8 cellular contexts compared by ENCODE assay signal in the genomic region with DNA sequence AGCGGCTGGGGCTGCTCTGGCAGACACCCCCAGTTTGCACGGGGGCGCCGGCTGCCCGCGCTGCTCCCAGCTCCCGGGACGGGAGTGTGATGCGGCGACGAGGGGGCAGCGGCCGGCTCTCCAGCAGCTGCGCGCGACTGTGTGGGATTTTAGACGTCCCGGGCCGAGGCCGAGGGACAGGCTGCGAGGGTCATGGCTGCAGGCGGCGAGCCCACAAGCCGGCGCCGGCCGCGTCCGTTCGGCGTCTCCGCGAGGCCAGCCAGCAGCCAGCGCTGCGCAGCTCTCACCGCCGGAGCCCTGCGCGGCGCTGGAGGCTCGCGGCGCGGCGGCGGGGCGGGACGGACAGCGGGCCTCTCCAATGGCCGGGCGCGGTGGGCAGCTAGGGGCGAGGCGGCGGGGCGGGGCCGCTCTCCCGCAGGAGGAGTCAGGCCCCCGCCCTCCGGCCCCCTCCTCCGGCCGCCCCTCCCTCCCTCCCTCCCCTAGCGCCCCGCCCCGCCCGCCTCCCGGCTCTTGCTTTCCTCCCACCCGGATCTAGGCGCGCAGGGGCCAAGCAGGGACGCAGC. TPM values are rescaled to one million over a fixed set of nuclear protein-coding genes. Genes with fewer than 3 reads are reported as not detected.
DNase-seq lines count a peak whose midpoint lies in the region; ATAC-seq, FAIRE-seq and TF ChIP-seq lines count a peak whose summit lies in the region.

A gene (minus strand): TSS at position 285 of the 563 bp plus-strand sequence. CDS start 310 bp downstream, outside the sequence.

- H3K4ac ChIP-seq in mesendoderm (ENCODE audit: low read depth, low read length) = peak within 1 kb of the TSS; percentile 25

- CTCF ChIA-PET in CD4-positive, alpha-beta memory T cell (lab: Charles Lee; ENCODE audit: partially characterized antibody) = interaction anchor here (1.1 kb wide), 1 partner anchor 17 kb away, joined by 3 read pairs; no protein-coding TSS in a partner anchor
- CTCF ChIA-PET in activated CD8-positive, alpha-beta T cell treated with anti-CD3 and anti-CD28 coated beads for 36 hours (lab: Charles Lee) = interaction anchor here (0.8 to 3.6 kb wide), 5 partner anchors 12 to 398 kb away, joined by 3 to 17 read pairs (median 4); no protein-coding TSS in a partner anchor
- CTCF ChIA-PET in endothelial cell of umbilical vein (lab: Charles Lee) = interaction anchor here (0.6 to 9.2 kb wide), 20 partner anchors 13 to 913 kb away, joined by 3 to 122 read pairs (median 4); a partner anchor contains a TSS

- peak within 1 kb of the TSS; percentile 45 for H3K23ac ChIP-seq in mesendoderm (ENCODE audit: low read length)

- peak within 1 kb of the TSS; percentile 62 for H2AFZ ChIP-seq in endothelial cell of umbilical vein (ENCODE audit: low read depth, low read length)

- peaks cover 5% of the 10 kb centered on the region for H3K27me3 ChIP-seq in CD4-positive, alpha-beta memory T cell (ENCODE audit: insufficient read depth, low read length)
- H3K27me3 ChIP-seq in endothelial cell of umbilical vein (ENCODE audit: control insufficient read depth in 2 of 2, insufficient read depth in 2 of 2, low read length in 2 of 2) = no peaks in the 10 kb centered on the region
- H3K27me3 ChIP-seq in mesendoderm (ENCODE audit: insufficient read depth, low read length, poor library complexity) = no peaks in the 10 kb centered on the region

- H3K27ac Mint-ChIP-seq in CD4-positive, alpha-beta memory T cell = peak within 1 kb of the TSS in 1 of 7 donors; percentile 10
- no peak within 1 kb of the TSS for H3K27ac Mint-ChIP-seq in activated CD8-positive, alpha-beta T cell treated with anti-CD3 and anti-CD28 coated beads for 36 hours

- H3K18ac ChIP-seq in mesendoderm (ENCODE audit: low read length) = peak within 1 kb of the TSS; percentile 88

- WGBS in mesendoderm (ENCODE audit: extremely low coverage, insufficient coverage, low lambda C conversion rate) = no CpG with 5 or more reads among the region's 71 CpGs

- POLR2A ChIA-PET in CD4-positive, alpha-beta memory T cell (lab: Charles Lee; ENCODE audit: partially characterized antibody) = no interaction called here
- POLR2A ChIA-PET in activated CD8-positive, alpha-beta T cell treated with anti-CD3 and anti-CD28 coated beads for 36 hours (lab: Charles Lee) = no interaction called here
- POLR2A ChIA-PET in endothelial cell of umbilical vein (lab: Charles Lee) = interaction anchor here (0.7 to 3.0 kb wide), 6 partner anchors 12 to 160 kb away, joined by 3 to 23 read pairs (median 4); no protein-coding TSS in a partner anchor

- no peak within 1 kb of the TSS for H4K8ac ChIP-seq in mesendoderm (ENCODE audit: low read depth, low read length)

- no peak within 1 kb of the TSS for H2AK5ac ChIP-seq in mesendoderm (ENCODE audit: low read length)

- dilution Hi-C loops in endothelial cell of umbilical vein (cut with MboI; ENCODE audit: extremely low pct_ligation_motif_present, low sequenced_read_pairs) = no loop called here

- TF ChIP-seq CTCF in activated CD8-positive, alpha-beta T cell treated with anti-CD3 and anti-CD28 coated beads for 36 hours (IDR thresholded peaks at IDR 0.05) = no peak
- no peak for TF ChIP-seq CTCF in endothelial cell of umbilical vein (IDR thresholded peaks at IDR 0.05; ENCODE audit: extremely low read depth in 1 of 2, insufficient read depth in 1 of 2, low read depth in 1 of 2, low read length in 2 of 2)

- H3K56ac ChIP-seq in mesendoderm (ENCODE audit: low read length) = peak within 1 kb of the TSS; percentile 98

- H3K4me3 ChIP-seq in CD4-positive, alpha-beta memory T cell (ENCODE audit: low read length in 2 of 2) = peak within 1 kb of the TSS; percentile 13 to 55
- peak within 1 kb of the TSS; percentile 75 to 98 (median 95) for H3K4me3 ChIP-seq in endothelial cell of umbilical vein (replicated peaks in 1 of 3; ENCODE audit: insufficient read depth in 1 of 3, low read depth in 1 of 3, low read length in 3 of 3)
- H3K4me3 ChIP-seq in mesendoderm (ENCODE audit: low read length) = peak within 1 kb of the TSS; percentile 67

- no TSS peak for BruUV-seq in endothelial cell of umbilical vein (replicated peaks; lab: Mats Ljungman, UMichigan)

- peaks cover 10% of the 10 kb centered on the region for H3K79me1 ChIP-seq in mesendoderm (ENCODE audit: low read length)

- no peaks in the 10 kb centered on the region for H3K36me3 ChIP-seq in CD4-positive, alpha-beta memory T cell (ENCODE audit: insufficient read depth, low read length)
- H3K36me3 ChIP-seq in endothelial cell of umbilical vein (ENCODE audit: control insufficient read depth in 2 of 2, extremely low read depth in 1 of 2, insufficient read depth in 2 of 2, low read length in 2 of 2) (peaks cover 3 to 5% of the 10 kb centered on the region in 2 experiments), mesendoderm (ENCODE audit: control insufficient read depth, insufficient read depth, low read length) (no peaks in the 10 kb centered on the region)

- peaks cover 49% of the 10 kb centered on the region for H3K79me2 ChIP-seq in endothelial cell of umbilical vein (ENCODE audit: control insufficient read depth, insufficient read depth, low read length)
- peaks cover 36% of the 10 kb centered on the region for H3K79me2 ChIP-seq in mesendoderm (ENCODE audit: control insufficient read depth, insufficient read depth, low read length)

- peak within 1 kb of the TSS; percentile 85 to 97 (median 92) for H3K4me3 Mint-ChIP-seq in CD4-positive, alpha-beta memory T cell
- H3K4me3 Mint-ChIP-seq in activated CD8-positive, alpha-beta T cell treated with anti-CD3 and anti-CD28 coated beads for 36 hours = peak within 1 kb of the TSS; percentile 83

- no peaks in the 10 kb centered on the region for H3K9me3 Mint-ChIP-seq in CD4-positive, alpha-beta memory T cell
- H3K9me3 Mint-ChIP-seq in activated CD8-positive, alpha-beta T cell treated with anti-CD3 and anti-CD28 coated beads for 36 hours = no peaks in the 10 kb centered on the region

- intact Hi-C loops in CD4-positive, alpha-beta memory T cell (cut with micrococcal nuclease) = no loop called here
- intact Hi-C loops in activated CD8-positive, alpha-beta T cell treated with anti-CD3 and anti-CD28 coated beads for 36 hours (cut with micrococcal nuclease) = no loop called here
- intact Hi-C loops in endothelial cell of umbilical vein (cut with micrococcal nuclease) = loop anchor here (1.0 to 2.0 kb wide), 3 partner anchors 16 to 326 kb away; no protein-coding TSS in a partner anchor

- peaks cover 0 to 4% of the 10 kb centered on the region in 2 donors for H3K36me3 Mint-ChIP-seq in CD4-positive, alpha-beta memory T cell
- H3K36me3 Mint-ChIP-seq in activated CD8-positive, alpha-beta T cell treated with anti-CD3 and anti-CD28 coated beads for 36 hours (ENCODE audit: low read depth) = no peaks in the 10 kb centered on the region

- no peaks in the 10 kb centered on the region for H4K20me1 ChIP-seq in endothelial cell of umbilical vein (replicated peaks; ENCODE audit: control insufficient read depth, extremely low read depth, insufficient read depth, low read length)

- H2BK120ac ChIP-seq in mesendoderm (ENCODE audit: low read depth, low read length) = no peak within 1 kb of the TSS

- H4K5ac ChIP-seq in mesendoderm (ENCODE audit: low read length) = no peak within 1 kb of the TSS

- no peak within 1 kb of the TSS for H3K27ac ChIP-seq in CD4-positive, alpha-beta memory T cell (ENCODE audit: low read depth, low read length)
- H3K27ac ChIP-seq in endothelial cell of umbilical vein (ENCODE audit: insufficient read depth, low read depth, low read length) (peak within 1 kb of the TSS; percentile 75), mesendoderm (ENCODE audit: low read depth, low read length) (peak within 1 kb of the TSS; percentile 88)

- H3K4me2 ChIP-seq in endothelial cell of umbilical vein (ENCODE audit: insufficient read depth, low read length) (peak within 1 kb of the TSS; percentile 95), mesendoderm (ENCODE audit: low read length) (peak within 1 kb of the TSS; percentile 94)

- TF ChIP-seq POLR2A in endothelial cell of umbilical vein (IDR thresholded peaks at IDR 0.05; ENCODE audit: low read depth, low read length) = peak; percentile 99

- H3K4me1 Mint-ChIP-seq in CD4-positive, alpha-beta memory T cell = peaks cover 8 to 22% (median 12%) of the 10 kb centered on the region in 4 donors
- peaks cover 10% of the 10 kb centered on the region for H3K4me1 Mint-ChIP-seq in activated CD8-positive, alpha-beta T cell treated with anti-CD3 and anti-CD28 coated beads for 36 hours (ENCODE audit: low read depth)

- H3K9ac ChIP-seq in endothelial cell of umbilical vein (replicated peaks; ENCODE audit: extremely low read depth, insufficient read depth, low read length) (peak within 1 kb of the TSS; percentile 89), mesendoderm (ENCODE audit: low read length) (peak within 1 kb of the TSS; percentile 87)

- no peak for FAIRE-seq in GM19239 (lab: Jason Lieb, UNC)
- no peak for FAIRE-seq in endothelial cell of umbilical vein (lab: Jason Lieb, UNC)

- peak within 1 kb of the TSS; percentile 82 for H2BK5ac ChIP-seq in mesendoderm (ENCODE audit: low read length)

- H3K4me1 ChIP-seq in CD4-positive, alpha-beta memory T cell (ENCODE audit: insufficient read depth, low read length) = peaks cover 7% of the 10 kb centered on the region
- H3K4me1 ChIP-seq in endothelial cell of umbilical vein (ENCODE audit: control insufficient read depth, extremely low read depth, insufficient read depth, low read length) (peaks cover 33% of the 10 kb centered on the region), mesendoderm (ENCODE audit: control insufficient read depth, low read depth, low read length) (peaks cover 10% of the 10 kb centered on the region)

- peaks cover 13 to 20% of the 10 kb centered on the region in 2 donors for H3K27me3 Mint-ChIP-seq in CD4-positive, alpha-beta memory T cell
- H3K27me3 Mint-ChIP-seq in activated CD8-positive, alpha-beta T cell treated with anti-CD3 and anti-CD28 coated beads for 36 hours = peaks cover 38% of the 10 kb centered on the region

- ATAC-seq in HG03280 (IDR thresholded peaks at IDR 0.05; ENCODE audit: unreplicated experiment) = peak; percentile 94
- peak; percentile 96 for ATAC-seq in activated CD8-positive, alpha-beta T cell treated with anti-CD3 and anti-CD28 coated beads for 36 hours

- H3K9me3 ChIP-seq in CD4-positive, alpha-beta memory T cell (ENCODE audit: control insufficient read depth in 1 of 2, low read length in 2 of 2) = no peaks in the 10 kb centered on the region
- H3K9me3 ChIP-seq in endothelial cell of umbilical vein (replicated peaks; ENCODE audit: control insufficient read depth, insufficient read depth, low read length) = no peaks in the 10 kb centered on the region

- H3K9me1 ChIP-seq in endothelial cell of umbilical vein (replicated peaks; ENCODE audit: control insufficient read depth, extremely low read depth, insufficient read depth, low read length) = no peaks in the 10 kb centered on the region

- H2BK15ac ChIP-seq in mesendoderm (replicated peaks; ENCODE audit: low read depth) = no peak within 1 kb of the TSS

- peak; percentile 13 to 37 (median 22) for DNase-seq in CD4-positive, alpha-beta memory T cell
- DNase-seq in GM19239 (ENCODE audit: insufficient read length, low spot score) (peak; percentile 70), NCI-H446 treated with DMSO at 0.1 percent for 48 hours (lab: John Stamatoyannopoulos, UW) (peak; percentile 76), endothelial cell of umbilical vein (ENCODE audit: low read depth, low spot score) (peak; percentile 88), mesendoderm (peak; percentile 96)
- DNase-seq in activated CD8-positive, alpha-beta T cell treated with anti-CD3 and anti-CD28 coated beads for 36 hours = peak; percentile 62
- peak; percentile 14 for DNase-seq in stimulated activated CD8-positive, alpha-beta memory T cell treated with anti-CD3 and anti-CD28 coated beads, Interleukin-7, amount 100 ng/mL, for 24 hours (ENCODE audit: low read depth)

RNA-seq across cellular contexts. Expression of the gene that starts here (rescaled TPM):
- under 1 TPM; 0.03 to 0.06 TPM for total RNA-seq in CD4-positive, alpha-beta memory T cell
- not detected for polyA plus RNA-seq in CD4-positive, alpha-beta memory T cell
- under 1 TPM; 0.07 to 0.16 TPM for total RNA-seq in activated CD8-positive, alpha-beta T cell treated with anti-CD3 and anti-CD28 coated beads for 36 hours
- 109 and 112 TPM in 2 replicates for total RNA-seq in endothelial cell of umbilical vein
- polyA plus RNA-seq in endothelial cell of umbilical vein = 50.4 and 56.6 TPM in 2 replicates
- polyA plus RNA-seq in endothelial cell of umbilical vein (2011; cell fraction: cytosol; rRNA removed) = 49.5 and 50.2 TPM in 2 replicates
- polyA plus RNA-seq in endothelial cell of umbilical vein (2011; cell fraction: nucleus; rRNA removed) = 65.8 and 87.7 TPM in 2 replicates
- 85.1 and 115 TPM in 2 replicates for polyA plus RNA-seq in endothelial cell of umbilical vein (2012)
- polyA minus RNA-seq in endothelial cell of umbilical vein = 141 and 152 TPM in 2 replicates
- 11.5 TPM for polyA minus RNA-seq in endothelial cell of umbilical vein (2011; cell fraction: cytosol; rRNA and poly(A)+ RNA removed)
- polyA minus RNA-seq in endothelial cell of umbilical vein (2011; cell fraction: nucleus; rRNA and poly(A)+ RNA removed) = 58.9 and 89.5 TPM in 2 replicates
- polyA plus RNA-seq in mesendoderm (2013, experiment 1 of 2) = 4.7 TPM
- polyA plus RNA-seq in mesendoderm (2013, experiment 2 of 2) = 4.2 TPM

Comparison
In these comparisons a context has a peak if more than half of its experiments do, and no peak if none do; other contexts are left out.
1. RNA of the gene that starts here (total RNA-seq): 109 to 112 TPM in endothelial cell of umbilical vein; 0.07 to 0.16 TPM in activated CD8-positive, alpha-beta T cell treated with anti-CD3 and anti-CD28 coated beads for 36 hours and 0.03 to 0.06 TPM in CD4-positive, alpha-beta memory T cell; every median in the first group is over 10 times any median in the second.
2. RNA of the gene that starts here (polyA plus RNA-seq): 49.5 to 115 TPM in endothelial cell of umbilical vein; not detected in CD4-positive, alpha-beta memory T cell; every median in the first group is over 10 times any median in the second.
3. Peak in DNase-seq and H3K4me3 ChIP-seq in CD4-positive, alpha-beta memory T cell; RNA of the gene not detected or under 1 TPM.
4. Peak in DNase-seq and ATAC-seq in activated CD8-positive, alpha-beta T cell treated with anti-CD3 and anti-CD28 coated beads for 36 hours; RNA of the gene not detected or under 1 TPM.
5. DNase-seq: peak in every context shown above with its lines; median percentile 96 in mesendoderm; 88 in endothelial cell of umbilical vein; 76 in NCI-H446 treated with DMSO at 0.1 percent for 48 hours; 70 in GM19239; 62 in activated CD8-positive, alpha-beta T cell treated with anti-CD3 and anti-CD28 coated beads for 36 hours; 22 in CD4-positive, alpha-beta memory T cell; 14 in stimulated activated CD8-positive, alpha-beta memory T cell treated with anti-CD3 and anti-CD28 coated beads, Interleukin-7, amount 100 ng/mL, for 24 hours.
6. H3K4me3 ChIP-seq: peak in every context shown above with its lines; median percentile 95 in endothelial cell of umbilical vein; 67 in mesendoderm; 34 in CD4-positive, alpha-beta memory T cell.